Comparison of ENCODE assay signal across 1 cellular context in genomic region chr12:120116792-120117651, GRCh38.
TF ChIP-seq lines count a peak whose summit lies in the region.

No MANE protein-coding gene starts in this region.

TF ChIP-seq in K562, 482 proteins besides CTCF, POLR2A, EP300 and RAD21 (continued from another document):
- TF ChIP-seq RREB1 (CRISPR knock-in tag; IDR thresholded peaks at IDR 0.05) (peak; percentile 51; the same call in 1 of the 2 replicates), PRPF4 (IDR thresholded peaks at IDR 0.05; ENCODE audit: insufficient read depth, low read depth, low read length, poor library complexity, severe bottlenecking) (no peak), ZBTB11 (CRISPR knock-in tag; IDR thresholded peaks at IDR 0.05) (peak in 1 of 3 experiments; percentile 63; a peak in 1 of 6 replicates), THAP7 (CRISPR knock-in tag; IDR thresholded peaks at IDR 0.05) (no peak), C11orf30 (IDR thresholded peaks at IDR 0.05; ENCODE audit: low read depth) (peak; percentile 10; the same call in 1 of the 2 replicates), YY1 (IDR thresholded peaks at IDR 0.05; ENCODE audit: borderline replicate concordance in 1 of 3, control insufficient read depth in 1 of 3, extremely low read depth in 1 of 3, insufficient read depth in 3 of 3, insufficient read length in 1 of 3, insufficient replicate concordance in 2 of 3, low read depth in 1 of 3, low read length in 2 of 3) (peak in 1 of 3 experiments; percentile 18), GABPA (tag; conservative IDR thresholded peaks at IDR 0.05; ENCODE audit: low read depth) (0 out of 2 replicates have a peak, but pooled peaks have one; percentile 57), ZNF830 (CRISPR knock-in tag; IDR thresholded peaks at IDR 0.05) (0 out of 2 replicates have a peak, but pooled peaks have one; percentile 17), SMARCB1 (IDR thresholded peaks at IDR 0.05; ENCODE audit: insufficient read length, low read depth) (no peak), VEZF1 (CRISPR knock-in tag; IDR thresholded peaks at IDR 0.05) (peak; percentile 96), MXD1 (CRISPR knock-in tag; IDR thresholded peaks at IDR 0.05; ENCODE audit: borderline replicate concordance, poor library complexity, severe bottlenecking) (peak; percentile 51), STAT5B (CRISPR knock-in tag; IDR thresholded peaks at IDR 0.05) (no peak), ETV6 (IDR thresholded peaks at IDR 0.05; ENCODE audit: borderline replicate concordance in 1 of 2, low read depth in 2 of 2, low read length in 1 of 2) (peak in 1 of 2 experiments; percentile 13; a peak in 1 of 4 replicates), ETV6 (CRISPR knock-in tag; IDR thresholded peaks at IDR 0.05; ENCODE audit: borderline replicate concordance) (no peak), KLF16 (IDR thresholded peaks at IDR 0.05) (no peak), MGA (IDR thresholded peaks at IDR 0.05) (peak; percentile 92), JUN (IDR thresholded peaks at IDR 0.05; ENCODE audit: borderline replicate concordance, low read depth, low read length) (0 out of 2 replicates have a peak, but pooled peaks have one; percentile 12), JUN (CRISPR knock-in tag; IDR thresholded peaks at IDR 0.05; ENCODE audit: borderline replicate concordance) (no peak), ATF1 (CRISPR knock-in tag; IDR thresholded peaks at IDR 0.05) (no peak; the same call in 1 of the 2 replicates), ATF1 (tag; IDR thresholded peaks at IDR 0.05) (peak; percentile 60), PCBP1 (IDR thresholded peaks at IDR 0.05; ENCODE audit: low read depth, low read length, poor library complexity, severe bottlenecking) (peak; percentile 63), POU5F1 (IDR thresholded peaks at IDR 0.05; ENCODE audit: borderline replicate concordance, low read depth, low read length, partially characterized antibody) (peak; percentile 98), POLR2AphosphoS2 (IDR thresholded peaks at IDR 0.05; ENCODE audit: low read length) (0 out of 2 replicates have a peak, but pooled peaks have one; percentile 50), E2F4 (CRISPR knock-in tag; IDR thresholded peaks at IDR 0.05; ENCODE audit: low read depth) (0 out of 2 replicates have a peak, but pooled peaks have one; percentile 27), EP400 (IDR thresholded peaks at IDR 0.05) (peak; percentile 91)
